ENCODE assay signal across 32 cellular contexts in the genomic region with DNA sequence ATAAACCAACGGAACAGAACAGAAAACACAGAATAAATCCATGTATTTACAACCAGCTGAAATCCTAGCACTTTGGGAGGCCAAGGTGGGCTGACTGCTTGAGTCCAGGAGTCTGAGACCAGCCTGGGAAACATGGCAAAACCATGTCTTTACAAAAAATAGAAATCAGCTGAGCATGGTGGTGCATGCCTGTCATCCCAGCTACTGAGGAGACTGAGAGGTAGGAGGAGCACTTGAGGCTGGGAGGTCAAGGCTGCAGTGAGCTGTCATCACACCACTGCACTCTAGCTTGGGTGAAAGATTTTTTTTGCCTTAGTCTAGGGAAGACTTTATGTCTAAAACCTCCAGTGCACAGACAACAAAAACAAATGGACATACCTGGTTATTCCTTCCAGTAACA.
"Had no signal": no experiment of that assay in that cellular context is flagged by ENCODE, and none has a peak within 500 bp of the region (broad histone marks: within the 10 kb centered on the region; RNA-seq: fewer than 3 reads in every experiment).

No MANE protein-coding gene starts in this region.

- H3K36me3 ChIP-seq: adrenal gland had no signal

- H3K4me3 Mint-ChIP-seq: activated CD4-positive, alpha-beta memory T cell treated with anti-CD3 and anti-CD28 coated beads for 36 hours; activated CD4-positive, alpha-beta T cell treated with anti-CD3 and anti-CD28 coated beads for 36 hours; activated CD4-positive, alpha-beta T cell treated with anti-CD3 and anti-CD28 coated beads, Interleukin-2, amount 10 ng/mL, durations not matched to agents 24 days and 14 days; activated CD8-positive, alpha-beta memory T cell treated with anti-CD3 and anti-CD28 coated beads, Interleukin-2, amount 10 ng/mL, durations not matched to agents 7 days and 5 days; activated CD8-positive, alpha-beta T cell treated with anti-CD3 and anti-CD28 coated beads, Interleukin-2, amount 10 ng/mL, durations not matched to agents 7 days and 5 days; activated naive CD4-positive, alpha-beta T cell treated with anti-CD3 and anti-CD28 coated beads for 36 hours; activated naive CD4-positive, alpha-beta T cell treated with anti-CD3 and anti-CD28 coated beads, Interleukin-2, amount 50 U/mL, for 24 hours; activated naive CD8-positive, alpha-beta T cell treated with anti-CD3 and anti-CD28 coated beads for 36 hours; activated naive CD8-positive, alpha-beta T cell treated with anti-CD3 and anti-CD28 coated beads, Interleukin-2, amount 50 U/mL, for 24 hours; activated T-cell treated with anti-CD3 and anti-CD28 coated beads, Interleukin-2, amount 50 U/mL, for 24 hours; activated T-helper 17 cell treated with anti-CD3 and anti-CD28 coated beads, Interleukin-2, amount 50 U/mL, for 72 hours; T-helper 17 cell; T-helper 2 cell treated with Interferon-gamma antibody and Interleukin-4, amounts not matched to agents 5 μg/mL and 100 μg/mL, for 36 hours had no signal

- ATAC-seq: activated CD4-positive, alpha-beta T cell treated with anti-CD3 and anti-CD28 coated beads for 36 hours; activated CD8-positive, alpha-beta memory T cell treated with anti-CD3 and anti-CD28 coated beads, Interleukin-2, amount 10 ng/mL, durations not matched to agents 7 days and 5 days; activated CD8-positive, alpha-beta T cell treated with anti-CD3 and anti-CD28 coated beads, Interleukin-2, amount 10 ng/mL, durations not matched to agents 7 days and 5 days; activated naive CD8-positive, alpha-beta T cell treated with anti-CD3 and anti-CD28 coated beads, Interleukin-2, amount 50 U/mL, for 24 hours; activated T-helper 17 cell treated with anti-CD3 and anti-CD28 coated beads, Interleukin-2, amount 50 U/mL, for 72 hours; body of pancreas; esophagus mucosa; T-helper 17 cell had no signal

- H3K4me3 ChIP-seq: adrenal gland, body of pancreas had no signal

- H3K4me1 Mint-ChIP-seq: activated CD4-positive, alpha-beta T cell treated with anti-CD3 and anti-CD28 coated beads for 36 hours; activated CD4-positive, alpha-beta T cell treated with anti-CD3 and anti-CD28 coated beads, Interleukin-2, amount 10 ng/mL, durations not matched to agents 24 days and 14 days; activated CD8-positive, alpha-beta memory T cell treated with anti-CD3 and anti-CD28 coated beads, Interleukin-2, amount 10 ng/mL, durations not matched to agents 7 days and 5 days; activated naive CD4-positive, alpha-beta T cell treated with anti-CD3 and anti-CD28 coated beads, Interleukin-2, amount 50 U/mL, for 24 hours; activated naive CD8-positive, alpha-beta T cell treated with anti-CD3 and anti-CD28 coated beads for 36 hours; activated naive CD8-positive, alpha-beta T cell treated with anti-CD3 and anti-CD28 coated beads, Interleukin-2, amount 50 U/mL, for 24 hours; activated T-helper 17 cell treated with anti-CD3 and anti-CD28 coated beads, Interleukin-2, amount 50 U/mL, for 72 hours; T-helper 17 cell had no signal

- DNase-seq: activated CD4-positive, alpha-beta memory T cell treated with anti-CD3 and anti-CD28 coated beads for 36 hours; activated CD4-positive, alpha-beta T cell treated with anti-CD3 and anti-CD28 coated beads for 36 hours; activated CD4-positive, alpha-beta T cell treated with anti-CD3 and anti-CD28 coated beads, Interleukin-2, amount 10 ng/mL, durations not matched to agents 24 days and 14 days; activated CD4-positive, CD25-positive, alpha-beta regulatory T cell; activated CD4-positive, CD25-positive, alpha-beta regulatory T cell treated with anti-CD3 and anti-CD28 coated beads, Interleukin-2, amount 50 U/mL, for 72 hours; activated CD8-positive, alpha-beta memory T cell treated with anti-CD3 and anti-CD28 coated beads, Interleukin-2, amount 10 ng/mL, durations not matched to agents 7 days and 5 days; activated CD8-positive, alpha-beta memory T cell treated with anti-CD3 and anti-CD28 coated beads, Interleukin-2, amount 50 U/mL, for 4 hours; activated CD8-positive, alpha-beta T cell treated with anti-CD3 and anti-CD28 coated beads, Interleukin-2, amount 10 ng/mL, durations not matched to agents 7 days and 5 days; activated effector memory CD4-positive, alpha-beta T cell treated with anti-CD3 and anti-CD28 coated beads, Interleukin-2, amount 50 U/mL, for 16 hours; activated naive CD4-positive, alpha-beta T cell treated with anti-CD3 and anti-CD28 coated beads for 36 hours; activated naive CD8-positive, alpha-beta T cell treated with anti-CD3 and anti-CD28 coated beads for 36 hours; activated naive CD8-positive, alpha-beta T cell treated with anti-CD3 and anti-CD28 coated beads, Interleukin-2, amount 50 U/mL, for 24 hours; activated T-cell treated with anti-CD3 and anti-CD28 coated beads, Interleukin-2, amount 50 U/mL, for 24 hours; adrenal gland; amygdala; aorta; body of pancreas; caudate nucleus; cortex of kidney; effector CD8-positive, alpha-beta T cell; foreskin fibroblast; head of caudate nucleus; T-helper 1 cell; T-helper 17 cell; T1000 had no signal

- H3K27ac Mint-ChIP-seq: activated CD4-positive, alpha-beta memory T cell treated with anti-CD3 and anti-CD28 coated beads for 36 hours; activated CD4-positive, alpha-beta T cell treated with anti-CD3 and anti-CD28 coated beads for 36 hours; activated CD4-positive, alpha-beta T cell treated with anti-CD3 and anti-CD28 coated beads, Interleukin-2, amount 10 ng/mL, durations not matched to agents 24 days and 14 days; activated CD8-positive, alpha-beta memory T cell treated with anti-CD3 and anti-CD28 coated beads, Interleukin-2, amount 10 ng/mL, durations not matched to agents 7 days and 5 days; activated CD8-positive, alpha-beta T cell treated with anti-CD3 and anti-CD28 coated beads, Interleukin-2, amount 10 ng/mL, durations not matched to agents 7 days and 5 days; activated naive CD4-positive, alpha-beta T cell treated with anti-CD3 and anti-CD28 coated beads for 36 hours; activated naive CD4-positive, alpha-beta T cell treated with anti-CD3 and anti-CD28 coated beads, Interleukin-2, amount 50 U/mL, for 24 hours; activated naive CD8-positive, alpha-beta T cell treated with anti-CD3 and anti-CD28 coated beads for 36 hours; activated naive CD8-positive, alpha-beta T cell treated with anti-CD3 and anti-CD28 coated beads, Interleukin-2, amount 50 U/mL, for 24 hours; activated T-cell treated with anti-CD3 and anti-CD28 coated beads, Interleukin-2, amount 50 U/mL, for 24 hours; activated T-helper 17 cell treated with anti-CD3 and anti-CD28 coated beads, Interleukin-2, amount 50 U/mL, for 72 hours; T-helper 17 cell; T-helper 2 cell treated with Interferon-gamma antibody and Interleukin-4, amounts not matched to agents 5 μg/mL and 100 μg/mL, for 36 hours had no signal

- H3K27me3 ChIP-seq: adrenal gland, body of pancreas had no signal

- FAIRE-seq: colon, endometrium, frontal cortex had no signal

- H3K27me3 Mint-ChIP-seq: activated CD4-positive, alpha-beta memory T cell treated with anti-CD3 and anti-CD28 coated beads for 36 hours; activated CD4-positive, alpha-beta T cell treated with anti-CD3 and anti-CD28 coated beads for 36 hours; activated CD4-positive, alpha-beta T cell treated with anti-CD3 and anti-CD28 coated beads, Interleukin-2, amount 10 ng/mL, durations not matched to agents 24 days and 14 days; activated CD8-positive, alpha-beta memory T cell treated with anti-CD3 and anti-CD28 coated beads, Interleukin-2, amount 10 ng/mL, durations not matched to agents 7 days and 5 days; activated naive CD4-positive, alpha-beta T cell treated with anti-CD3 and anti-CD28 coated beads, Interleukin-2, amount 50 U/mL, for 24 hours; activated naive CD8-positive, alpha-beta T cell treated with anti-CD3 and anti-CD28 coated beads for 36 hours; activated naive CD8-positive, alpha-beta T cell treated with anti-CD3 and anti-CD28 coated beads, Interleukin-2, amount 50 U/mL, for 24 hours; activated T-cell treated with anti-CD3 and anti-CD28 coated beads, Interleukin-2, amount 50 U/mL, for 24 hours; activated T-helper 17 cell treated with anti-CD3 and anti-CD28 coated beads, Interleukin-2, amount 50 U/mL, for 72 hours; T-helper 17 cell had no signal

- H3K4me1 ChIP-seq: adrenal gland, body of pancreas had no signal

- H3K27ac ChIP-seq: adrenal gland, body of pancreas had no signal
